19 cellular contexts compared by ENCODE assay signal in the genomic region with DNA sequence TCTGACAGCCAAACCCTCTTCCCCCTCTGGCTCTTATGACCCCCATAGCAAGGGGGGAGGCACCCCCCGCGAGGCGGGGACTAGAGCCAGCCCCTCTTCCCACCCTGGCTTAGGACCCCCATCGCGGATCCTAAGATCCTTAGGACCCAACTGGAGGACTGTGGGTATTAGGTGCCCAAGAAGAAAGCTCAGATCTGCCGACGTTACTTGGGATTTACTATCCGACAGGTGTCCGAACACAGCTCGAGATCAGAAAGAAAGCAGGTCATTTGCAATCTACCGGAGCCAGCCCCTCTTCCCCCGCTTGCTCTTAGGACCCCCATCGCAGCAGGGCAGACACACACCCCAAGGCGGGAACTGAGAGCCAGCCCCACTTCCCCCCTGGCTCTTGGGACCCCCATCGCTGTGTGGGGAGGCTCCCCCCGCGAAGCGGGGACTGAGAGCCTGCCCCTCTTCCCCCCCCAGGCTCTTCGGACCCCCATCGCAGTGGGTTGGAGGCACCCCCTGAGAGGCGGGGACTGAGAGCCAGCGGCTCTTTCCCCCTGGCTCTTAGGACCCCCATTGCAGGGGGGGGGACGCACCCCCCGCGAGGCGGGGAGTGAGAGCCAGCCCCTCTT. TPM values are rescaled to one million over a fixed set of nuclear protein-coding genes. Genes with fewer than 3 reads are reported as not detected.
DNase-seq lines count a peak whose midpoint lies in the region; ATAC-seq and TF ChIP-seq lines count a peak whose summit lies in the region.
"Had no signal": no experiment of that assay in that cellular context is flagged by ENCODE, and none has a peak within 500 bp of the region (broad histone marks: within the 10 kb centered on the region; RNA-seq: fewer than 3 reads in every experiment).

No MANE protein-coding gene starts in this region.

- H3K9me3 ChIP-seq in NT2/D1 (ENCODE audit: insufficient read depth, low read length) = no peaks in the 10 kb centered on the region
- no peaks in the 10 kb centered on the region for H3K9me3 ChIP-seq in neural progenitor cell (ENCODE audit: low read depth)
- H3K9me3 ChIP-seq: mucosa of descending colon, pancreas, transverse colon had no signal

- H3K4me3 ChIP-seq in GM23338 (peak overlapping the region; percentile 55), NT2/D1 (ENCODE audit: insufficient read length, low read depth) (peak overlapping the region; percentile 57), neural progenitor cell (peak overlapping the region; percentile 49)
- H3K4me3 ChIP-seq: BLaER1, mucosa of descending colon, pancreas had no signal

- H3K4me2 ChIP-seq in GM23338 (peak overlapping the region; percentile 83), neural progenitor cell (peak overlapping the region; percentile 81)
- H3K4me2 ChIP-seq: BLaER1 had no signal

- POLR2A ChIA-PET in RWPE1 (lab: Yijun Ruan, JAX; ENCODE audit: low non-redundant PET) = no interaction called here

- no peaks in the 10 kb centered on the region for H3K9me2 ChIP-seq in GM23338 (ENCODE audit: insufficient read depth)

- H3K27me3 ChIP-seq in GM23338 (ENCODE audit: insufficient read depth) (peaks cover 44% of the 10 kb centered on the region), NT2/D1 (ENCODE audit: insufficient read depth, insufficient read length) (peaks cover 27% of the 10 kb centered on the region), neural progenitor cell (peaks cover 42% of the 10 kb centered on the region)

- peak; percentile 22 for ATAC-seq in GM23338
- ATAC-seq in HG03521 (IDR thresholded peaks at IDR 0.05; ENCODE audit: unreplicated experiment) = no peak
- no peak for ATAC-seq in GM21423 (IDR thresholded peaks at IDR 0.05; ENCODE audit: unreplicated experiment)
- ATAC-seq: mucosa of descending colon had no signal

- H3K36me3 Mint-ChIP-seq in GM23338 (ENCODE audit: low read depth) = no peaks in the 10 kb centered on the region; the same call in 2 of the 3 replicates
- H3K36me3 Mint-ChIP-seq in glutamatergic neuron (ENCODE audit: unreplicated experiment) = no peaks in the 10 kb centered on the region
- no peaks in the 10 kb centered on the region for H3K36me3 Mint-ChIP-seq in neural progenitor cell

- H3K4me1 Mint-ChIP-seq in GM23338 = peaks cover 12% of the 10 kb centered on the region
- H3K4me1 Mint-ChIP-seq in glutamatergic neuron (ENCODE audit: low read depth, unreplicated experiment) = no peaks in the 10 kb centered on the region
- peaks cover 3% of the 10 kb centered on the region for H3K4me1 Mint-ChIP-seq in neural progenitor cell

- CTCF ChIA-PET in RWPE1 (lab: Yijun Ruan, JAX) = no interaction called here

- H3K27me3 Mint-ChIP-seq in GM23338 (ENCODE audit: insufficient read depth, low read depth, poor library complexity) = peaks cover 36% of the 10 kb centered on the region
- peaks cover 3% of the 10 kb centered on the region for H3K27me3 Mint-ChIP-seq in glutamatergic neuron (ENCODE audit: unreplicated experiment)
- H3K27me3 Mint-ChIP-seq in neural progenitor cell (ENCODE audit: insufficient read depth, low read depth) = peaks cover 14% of the 10 kb centered on the region

- no peaks in the 10 kb centered on the region for H3K36me3 ChIP-seq in GM23338 (ENCODE audit: insufficient read depth)
- H3K36me3 ChIP-seq in NT2/D1 (ENCODE audit: insufficient read depth, insufficient read length, low read length) = no peaks in the 10 kb centered on the region
- H3K36me3 ChIP-seq in neural progenitor cell = no peaks in the 10 kb centered on the region
- H3K36me3 ChIP-seq: BLaER1, pancreas, transverse colon had no signal

- H3K79me2 ChIP-seq in GM23338 (replicated peaks; ENCODE audit: insufficient read depth) (no peaks in the 10 kb centered on the region), neural progenitor cell (ENCODE audit: low read depth) (no peaks in the 10 kb centered on the region)

- H3K27ac ChIP-seq in GM23338 (ENCODE audit: low read depth) (no peak overlapping the region), neural progenitor cell (no peak overlapping the region), RWPE1 (no peak overlapping the region)
- H3K27ac ChIP-seq: BLaER1, epithelial cell of prostate, pancreas, transverse colon had no signal

- DNase-seq in GM23338 (ENCODE audit: low spot score) = peak; percentile 53
- DNase-seq in NT2/D1 (ENCODE audit: low read depth, low spot score) = no peak
- no peak for DNase-seq in glutamatergic neuron
- peak; percentile 31 for DNase-seq in neural progenitor cell (ENCODE audit: low spot score)
- DNase-seq in RWPE1 (ENCODE audit: low spot score) = no peak
- DNase-seq in NCI-H2196 (lab: John Stamatoyannopoulos, UW; ENCODE audit: unreplicated experiment) = no peak
- DNase-seq: activated CD4-positive, CD25-positive, alpha-beta regulatory T cell; activated gamma-delta T cell; DMS79 treated with DMSO at 0.1 percent for 48 hours; IMR-90; NCI-H2029 treated with DMSO at 0.1 percent for 48 hours; NCI-H774; transverse colon had no signal

- H4K20me1 ChIP-seq in GM23338 (replicated peaks; ENCODE audit: insufficient read depth) (no peaks in the 10 kb centered on the region), neural progenitor cell (ENCODE audit: low read depth) (no peaks in the 10 kb centered on the region)
- H4K20me1 ChIP-seq: BLaER1 had no signal

- H3K9ac ChIP-seq in NT2/D1 (ENCODE audit: insufficient read length, low read depth) (peak overlapping the region; percentile 80), neural progenitor cell (no peak overlapping the region)
- H3K9ac ChIP-seq: BLaER1 had no signal

- H3K4me1 ChIP-seq in GM23338 (ENCODE audit: insufficient read depth) (no peaks in the 10 kb centered on the region), NT2/D1 (ENCODE audit: insufficient read depth, insufficient read length) (peaks cover 12% of the 10 kb centered on the region), neural progenitor cell (no peaks in the 10 kb centered on the region)
- H3K4me1 ChIP-seq: BLaER1, pancreas had no signal

- H3K4me3 Mint-ChIP-seq in GM23338 = peak overlapping the region; percentile 69
- H3K4me3 Mint-ChIP-seq in glutamatergic neuron (ENCODE audit: unreplicated experiment) = peak overlapping the region; percentile 52
- H3K4me3 Mint-ChIP-seq in neural progenitor cell = peak overlapping the region; percentile 79

- H3K9me3 Mint-ChIP-seq in GM23338 (no peaks in the 10 kb centered on the region), glutamatergic neuron (ENCODE audit: unreplicated experiment) (peaks cover 2% of the 10 kb centered on the region), neural progenitor cell (no peaks in the 10 kb centered on the region)

- TF ChIP-seq CTCF in GM23338 (conservative IDR thresholded peaks at IDR 0.05; ENCODE audit: low read depth in 2 of 2) = no peak
- TF ChIP-seq CTCF in glutamatergic neuron (IDR thresholded peaks at IDR 0.05; ENCODE audit: partially characterized antibody, unreplicated experiment) = no peak
- TF ChIP-seq CTCF in neural progenitor cell (IDR thresholded peaks at IDR 0.05) = no peak
- no peak for TF ChIP-seq CTCF in RWPE1 (conservative IDR thresholded peaks at IDR 0.05; ENCODE audit: low read depth)

- no peaks in the 10 kb centered on the region for H3F3A ChIP-seq in GM23338 (replicated peaks; ENCODE audit: low read depth)
- H3F3A ChIP-seq in neural progenitor cell (ENCODE audit: low read depth) = peaks cover 9% of the 10 kb centered on the region

- H3K27ac Mint-ChIP-seq in GM23338 (no peak overlapping the region), glutamatergic neuron (ENCODE audit: unreplicated experiment) (no peak overlapping the region), neural progenitor cell (no peak overlapping the region)

- H2AFZ ChIP-seq in GM23338 (no peak overlapping the region), neural progenitor cell (replicated peaks) (no peak overlapping the region)

TF ChIP-seq in GM23338, 12 proteins besides CTCF, POLR2A, EP300 and RAD21:
- TF ChIP-seq EZH2 (IDR thresholded peaks at IDR 0.05; ENCODE audit: low read depth, unreplicated experiment) = peak; percentile 65
- no peak for TF ChIP-seq EZH2phosphoT487 (IDR thresholded peaks at IDR 0.05; ENCODE audit: unreplicated experiment)

RNA-seq across cellular contexts. Expression of a gene that starts 46.8 kb away (rescaled TPM):
- total RNA-seq in GM23338 (2014; rRNA removed; shearing (Covaris generic)) = 95.7 and 103 TPM in 2 replicates
- polyA plus RNA-seq in GM23338 (2016; fragmentation: Nextera tagmentation; extraction: Ambion mirVana) = 58.4 and 66.0 TPM in 2 replicates
- total RNA-seq in glutamatergic neuron (ENCODE audit: unreplicated experiment) (31.9 TPM), neural progenitor cell (ENCODE audit: low replicate concordance) (80.1 and 98.0 TPM in 2 replicates)

Comparison
In these comparisons a context has a peak if more than half of its experiments do, and no peak if none do; other contexts are left out.
1. DNase-seq: peak in GM23338 (single experiment) and neural progenitor cell (single experiment); none in NT2/D1 (single experiment), glutamatergic neuron (single experiment), RWPE1 (single experiment) and NCI-H2196 (single experiment).
2. Peak in every context shown above with its lines, with median percentiles within 50 percentile points of each other: H3K4me3 ChIP-seq and H3K4me3 Mint-ChIP-seq.